In the genomic region with DNA sequence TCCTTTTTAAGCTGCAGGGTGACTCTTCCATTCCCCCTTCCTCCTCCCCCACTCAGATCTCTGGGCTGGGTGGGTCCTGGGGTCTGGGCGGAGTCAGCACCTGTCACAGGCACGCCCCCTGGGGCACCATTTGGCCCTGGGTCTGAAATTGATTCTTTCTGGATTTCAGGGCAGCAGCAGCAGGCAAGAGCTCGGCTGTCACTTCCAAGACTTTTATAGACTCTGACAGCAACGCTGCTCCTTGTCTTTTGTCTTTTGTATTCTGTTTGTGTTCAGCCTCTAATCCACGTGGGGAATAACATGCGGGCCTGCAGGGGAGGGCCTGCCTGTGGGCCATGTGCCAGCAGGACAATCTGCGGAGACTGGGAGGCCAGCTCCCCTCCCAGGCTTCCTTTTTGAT, we compare ENCODE assay signal across 1 cellular context.
TF ChIP-seq lines count a peak whose summit lies in the region.

No MANE protein-coding gene starts in this region.

TF ChIP-seq in GM12878, 131 proteins besides CTCF, POLR2A, EP300 and RAD21:
- TF ChIP-seq SPI1 (IDR thresholded peaks at IDR 0.05; ENCODE audit: borderline replicate concordance, insufficient read depth, low read depth, low read length): no peak
- TF ChIP-seq STAT1 (conservative IDR thresholded peaks at IDR 0.05): no peak
- TF ChIP-seq ETV6 (conservative IDR thresholded peaks at IDR 0.05 in 1 of 2, IDR thresholded peaks at IDR 0.05 in 1 of 2; ENCODE audit: borderline replicate concordance in 1 of 2, low read depth in 1 of 2): no peak
- TF ChIP-seq KDM1A (IDR thresholded peaks at IDR 0.05; ENCODE audit: borderline replicate concordance): no peak
- TF ChIP-seq, protein P1, sequence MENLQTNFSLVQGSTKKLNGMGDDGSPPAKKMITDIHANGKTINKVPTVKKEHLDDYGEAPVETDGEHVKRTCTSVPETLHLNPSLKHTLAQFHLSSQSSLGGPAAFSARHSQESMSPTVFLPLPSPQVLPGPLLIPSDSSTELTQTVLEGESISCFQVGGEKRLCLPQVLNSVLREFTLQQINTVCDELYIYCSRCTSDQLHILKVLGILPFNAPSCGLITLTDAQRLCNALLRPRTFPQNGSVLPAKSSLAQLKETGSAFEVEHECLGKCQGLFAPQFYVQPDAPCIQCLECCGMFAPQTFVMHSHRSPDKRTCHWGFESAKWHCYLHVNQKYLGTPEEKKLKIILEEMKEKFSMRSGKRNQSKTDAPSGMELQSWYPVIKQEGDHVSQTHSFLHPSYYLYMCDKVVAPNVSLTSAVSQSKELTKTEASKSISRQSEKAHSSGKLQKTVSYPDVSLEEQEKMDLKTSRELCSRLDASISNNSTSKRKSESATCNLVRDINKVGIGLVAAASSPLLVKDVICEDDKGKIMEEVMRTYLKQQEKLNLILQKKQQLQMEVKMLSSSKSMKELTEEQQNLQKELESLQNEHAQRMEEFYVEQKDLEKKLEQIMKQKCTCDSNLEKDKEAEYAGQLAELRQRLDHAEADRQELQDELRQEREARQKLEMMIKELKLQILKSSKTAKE (IDR thresholded peaks at IDR 0.05; ENCODE audit: low read depth, poor library complexity, severe bottlenecking): no peak
- TF ChIP-seq, protein P2, sequence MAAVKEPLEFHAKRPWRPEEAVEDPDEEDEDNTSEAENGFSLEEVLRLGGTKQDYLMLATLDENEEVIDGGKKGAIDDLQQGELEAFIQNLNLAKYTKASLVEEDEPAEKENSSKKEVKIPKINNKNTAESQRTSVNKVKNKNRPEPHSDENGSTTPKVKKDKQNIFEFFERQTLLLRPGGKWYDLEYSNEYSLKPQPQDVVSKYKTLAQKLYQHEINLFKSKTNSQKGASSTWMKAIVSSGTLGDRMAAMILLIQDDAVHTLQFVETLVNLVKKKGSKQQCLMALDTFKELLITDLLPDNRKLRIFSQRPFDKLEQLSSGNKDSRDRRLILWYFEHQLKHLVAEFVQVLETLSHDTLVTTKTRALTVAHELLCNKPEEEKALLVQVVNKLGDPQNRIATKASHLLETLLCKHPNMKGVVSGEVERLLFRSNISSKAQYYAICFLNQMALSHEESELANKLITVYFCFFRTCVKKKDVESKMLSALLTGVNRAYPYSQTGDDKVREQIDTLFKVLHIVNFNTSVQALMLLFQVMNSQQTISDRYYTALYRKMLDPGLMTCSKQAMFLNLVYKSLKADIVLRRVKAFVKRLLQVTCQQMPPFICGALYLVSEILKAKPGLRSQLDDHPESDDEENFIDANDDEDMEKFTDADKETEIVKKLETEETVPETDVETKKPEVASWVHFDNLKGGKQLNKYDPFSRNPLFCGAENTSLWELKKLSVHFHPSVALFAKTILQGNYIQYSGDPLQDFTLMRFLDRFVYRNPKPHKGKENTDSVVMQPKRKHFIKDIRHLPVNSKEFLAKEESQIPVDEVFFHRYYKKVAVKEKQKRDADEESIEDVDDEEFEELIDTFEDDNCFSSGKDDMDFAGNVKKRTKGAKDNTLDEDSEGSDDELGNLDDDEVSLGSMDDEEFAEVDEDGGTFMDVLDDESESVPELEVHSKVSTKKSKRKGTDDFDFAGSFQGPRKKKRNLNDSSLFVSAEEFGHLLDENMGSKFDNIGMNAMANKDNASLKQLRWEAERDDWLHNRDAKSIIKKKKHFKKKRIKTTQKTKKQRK (IDR thresholded peaks at IDR 0.05; ENCODE audit: low read depth, low read length): no peak
- no peak for TF ChIP-seq CREM (IDR thresholded peaks at IDR 0.05; ENCODE audit: low read depth)
- no peak for TF ChIP-seq GABPA (IDR thresholded peaks at IDR 0.05; ENCODE audit: low read depth)
- TF ChIP-seq, protein P3, sequence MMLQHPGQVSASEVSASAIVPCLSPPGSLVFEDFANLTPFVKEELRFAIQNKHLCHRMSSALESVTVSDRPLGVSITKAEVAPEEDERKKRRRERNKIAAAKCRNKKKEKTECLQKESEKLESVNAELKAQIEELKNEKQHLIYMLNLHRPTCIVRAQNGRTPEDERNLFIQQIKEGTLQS (IDR thresholded peaks at IDR 0.05; ENCODE audit: borderline replicate concordance, extremely low read depth, low read depth, low read length): no peak
